19 cellular contexts compared by ENCODE assay signal in genomic region chr5:16596541-16596940, GRCh38. TPM values are rescaled to one million over a fixed set of nuclear protein-coding genes. Genes with fewer than 3 reads are reported as not detected.
DNase-seq lines count a peak whose midpoint lies in the region; ATAC-seq, FAIRE-seq and TF ChIP-seq lines count a peak whose summit lies in the region.
"Had no signal": no experiment of that assay in that cellular context is flagged by ENCODE, and none has a peak within 500 bp of the region (broad histone marks: within the 10 kb centered on the region; RNA-seq: fewer than 3 reads in every experiment).

No MANE protein-coding gene starts in this region.

- H3K36me3 Mint-ChIP-seq in neural progenitor cell = no peaks in the 10 kb centered on the region

- no peaks in the 10 kb centered on the region for H3F3A ChIP-seq in neural progenitor cell (ENCODE audit: low read depth)

- intact Hi-C loops in mammary epithelial cell (cut with micrococcal nuclease) = no loop called here

- H2AFZ ChIP-seq in mammary epithelial cell (ENCODE audit: low read depth, low read length) (peak overlapping the region; percentile 40), neural progenitor cell (replicated peaks) (no peak overlapping the region)

- FAIRE-seq in urothelium cell line (lab: Jason Lieb, UNC) = no peak
- FAIRE-seq: HepG2, TTC549 had no signal

- H3K4me3 Mint-ChIP-seq in neural progenitor cell = no peak overlapping the region
- H3K4me3 Mint-ChIP-seq: activated CD4-positive, alpha-beta memory T cell treated with anti-CD3 and anti-CD28 coated beads, Interleukin-2, amount 10 ng/mL, durations not matched to agents 7 days and 5 days; CD4-positive, CD25-positive, alpha-beta regulatory T cell had no signal

- peaks cover 19% of the 10 kb centered on the region for H3K4me1 Mint-ChIP-seq in neural progenitor cell

- no peak overlapping the region for H3K4me2 ChIP-seq in mammary epithelial cell (ENCODE audit: insufficient read depth, low read depth, low read length)
- no peak overlapping the region for H3K4me2 ChIP-seq in neural progenitor cell

- H3K9me3 Mint-ChIP-seq in neural progenitor cell = no peaks in the 10 kb centered on the region
- H3K9me3 Mint-ChIP-seq: activated CD4-positive, alpha-beta memory T cell treated with anti-CD3 and anti-CD28 coated beads, Interleukin-2, amount 10 ng/mL, durations not matched to agents 7 days and 5 days had no signal

- H3K79me2 ChIP-seq in mammary epithelial cell (ENCODE audit: insufficient read depth, low read length) (no peaks in the 10 kb centered on the region), neural progenitor cell (ENCODE audit: low read depth) (no peaks in the 10 kb centered on the region)

- peaks cover 3% of the 10 kb centered on the region for H3K27me3 Mint-ChIP-seq in neural progenitor cell (ENCODE audit: insufficient read depth, low read depth)
- H3K27me3 Mint-ChIP-seq: activated CD4-positive, alpha-beta memory T cell treated with anti-CD3 and anti-CD28 coated beads, Interleukin-2, amount 10 ng/mL, durations not matched to agents 7 days and 5 days; CD4-positive, CD25-positive, alpha-beta regulatory T cell had no signal

- dilution Hi-C loops in mammary epithelial cell (cut with HindIII; ENCODE audit: low sequenced_read_pairs) = no loop called here

- no peaks in the 10 kb centered on the region for H3K9me3 ChIP-seq in mammary epithelial cell (replicated peaks; ENCODE audit: insufficient read depth, low read length)
- no peaks in the 10 kb centered on the region for H3K9me3 ChIP-seq in neural progenitor cell (ENCODE audit: low read depth)
- H3K9me3 ChIP-seq: colonic mucosa, mucosa of descending colon had no signal

- H3K27ac ChIP-seq in mammary epithelial cell (ENCODE audit: insufficient read depth, low read depth, low read length) (no peak overlapping the region), neural progenitor cell (no peak overlapping the region)
- H3K27ac ChIP-seq: colonic mucosa had no signal

- in situ Hi-C loops in mammary epithelial cell (cut with MboI; ENCODE audit: low sequenced_read_pairs in 2 of 2) = no loop called here

- ATAC-seq in GM21447 (IDR thresholded peaks at IDR 0.05; ENCODE audit: unreplicated experiment) = no peak
- ATAC-seq: HCT116, HepG2, mucosa of descending colon had no signal

- TF ChIP-seq CTCF in mammary epithelial cell (conservative IDR thresholded peaks at IDR 0.05 in 1 of 2, IDR thresholded peaks at IDR 0.05 in 1 of 2; ENCODE audit: extremely low read depth in 1 of 2, insufficient read depth in 1 of 2, low read depth in 1 of 2, low read length in 2 of 2) = no peak
- no peak for TF ChIP-seq CTCF in neural progenitor cell (IDR thresholded peaks at IDR 0.05)

- H3K36me3 ChIP-seq in mammary epithelial cell (ENCODE audit: insufficient read depth, low read length) (no peaks in the 10 kb centered on the region), neural progenitor cell (no peaks in the 10 kb centered on the region)
- H3K36me3 ChIP-seq: colonic mucosa had no signal

- DNase-seq in Daoy (ENCODE audit: low read depth) (peak; percentile 48), M059J (ENCODE audit: low read depth) (peak; percentile 85), mammary epithelial cell (peak; percentile 70), neural progenitor cell (ENCODE audit: low spot score) (no peak), urothelium cell line (ENCODE audit: low spot score) (no peak)
- no peak for DNase-seq in activated CD4-positive, alpha-beta T cell treated with anti-CD3 and anti-CD28 coated beads for 4 hours
- no peak for DNase-seq in activated T-cell treated with anti-CD3 and anti-CD28 coated beads, Interleukin-2, amount 50 U/mL, for 48 hours
- DNase-seq: activated CD4-positive, alpha-beta memory T cell treated with anti-CD3 and anti-CD28 coated beads, Interleukin-2, amount 10 ng/mL, durations not matched to agents 7 days and 5 days; activated naive CD4-positive, alpha-beta T cell; CD4-positive, CD25-positive, alpha-beta regulatory T cell; colonic mucosa; mucosa of descending colon; NCI-H1436 treated with DMSO at 0.1 percent for 48 hours; SIG-M5; stimulated activated naive CD4-positive, alpha-beta T cell had no signal

- H3K4me1 ChIP-seq in mammary epithelial cell (ENCODE audit: insufficient read depth, low read length) (peaks cover 4% of the 10 kb centered on the region), neural progenitor cell (peaks cover 8% of the 10 kb centered on the region)
- H3K4me1 ChIP-seq: colonic mucosa had no signal

- H3K27me3 ChIP-seq in mammary epithelial cell (ENCODE audit: insufficient read depth, low read length) = no peaks in the 10 kb centered on the region
- H3K27me3 ChIP-seq in neural progenitor cell = no peaks in the 10 kb centered on the region
- H3K27me3 ChIP-seq: colonic mucosa had no signal

- 5% methylated on average over 5 of the region's 5 CpGs for whole genome bisulfite sequencing in mammary epithelial cell (ENCODE audit: low coverage, missing lambda C conversion rate)

- peak overlapping the region; percentile 69 for H3K27ac Mint-ChIP-seq in neural progenitor cell
- H3K27ac Mint-ChIP-seq: activated CD4-positive, alpha-beta memory T cell treated with anti-CD3 and anti-CD28 coated beads, Interleukin-2, amount 10 ng/mL, durations not matched to agents 7 days and 5 days had no signal

- CTCF ChIA-PET in mammary epithelial cell (lab: Charles Lee; ENCODE audit: low non-redundant PET) = no interaction called here

- BruUV-seq in mammary epithelial cell (replicated peaks; lab: Mats Ljungman, UMichigan) = no TSS peak

- H3K4me3 ChIP-seq in mammary epithelial cell (replicated peaks in 1 of 3; ENCODE audit: insufficient read depth in 1 of 3, low read depth in 2 of 3, low read length in 3 of 3) = no peak overlapping the region
- H3K4me3 ChIP-seq in neural progenitor cell = no peak overlapping the region
- H3K4me3 ChIP-seq: colonic mucosa, mucosa of descending colon had no signal

- H4K20me1 ChIP-seq in mammary epithelial cell (ENCODE audit: insufficient read depth, low read length) = no peaks in the 10 kb centered on the region
- no peaks in the 10 kb centered on the region for H4K20me1 ChIP-seq in neural progenitor cell (ENCODE audit: low read depth)

- H3K9ac ChIP-seq in mammary epithelial cell (ENCODE audit: insufficient read depth, low read length) (no peak overlapping the region), neural progenitor cell (no peak overlapping the region)

RNA-seq across cellular contexts. Expression of gene RETREG1, which starts 20.3 kb away (rescaled TPM):
- 1.9 TPM in 2 replicates for total RNA-seq in Daoy (2014; rRNA removed; shearing (Covaris generic))
- 0.42 and 2.2 TPM in 2 replicates for total RNA-seq in M059J (2014; rRNA removed; shearing (Covaris generic))
- total RNA-seq in mammary epithelial cell = 10 to 100 TPM; 14.2 to 49.7 TPM
- 5.2 TPM for polyA plus RNA-seq in mammary epithelial cell
- 1.8 TPM for polyA minus RNA-seq in mammary epithelial cell
- total RNA-seq in neural progenitor cell (ENCODE audit: low replicate concordance) = 0.99 and 3.0 TPM in 2 replicates
- total RNA-seq: HepG2 had no signal

Comparison
In these comparisons a context has a peak if more than half of its experiments do, and no peak if none do; other contexts are left out.
1. DNase-seq: peak in Daoy (single experiment), M059J (single experiment) and mammary epithelial cell (single experiment); none in neural progenitor cell (single experiment), activated CD4-positive, alpha-beta T cell treated with anti-CD3 and anti-CD28 coated beads for 4 hours (0 of 2), urothelium cell line (single experiment) and activated T-cell treated with anti-CD3 and anti-CD28 coated beads, Interleukin-2, amount 50 U/mL, for 48 hours (0 of 2).